Comparison of ENCODE assay signal across 8 cellular contexts in the genomic region with DNA sequence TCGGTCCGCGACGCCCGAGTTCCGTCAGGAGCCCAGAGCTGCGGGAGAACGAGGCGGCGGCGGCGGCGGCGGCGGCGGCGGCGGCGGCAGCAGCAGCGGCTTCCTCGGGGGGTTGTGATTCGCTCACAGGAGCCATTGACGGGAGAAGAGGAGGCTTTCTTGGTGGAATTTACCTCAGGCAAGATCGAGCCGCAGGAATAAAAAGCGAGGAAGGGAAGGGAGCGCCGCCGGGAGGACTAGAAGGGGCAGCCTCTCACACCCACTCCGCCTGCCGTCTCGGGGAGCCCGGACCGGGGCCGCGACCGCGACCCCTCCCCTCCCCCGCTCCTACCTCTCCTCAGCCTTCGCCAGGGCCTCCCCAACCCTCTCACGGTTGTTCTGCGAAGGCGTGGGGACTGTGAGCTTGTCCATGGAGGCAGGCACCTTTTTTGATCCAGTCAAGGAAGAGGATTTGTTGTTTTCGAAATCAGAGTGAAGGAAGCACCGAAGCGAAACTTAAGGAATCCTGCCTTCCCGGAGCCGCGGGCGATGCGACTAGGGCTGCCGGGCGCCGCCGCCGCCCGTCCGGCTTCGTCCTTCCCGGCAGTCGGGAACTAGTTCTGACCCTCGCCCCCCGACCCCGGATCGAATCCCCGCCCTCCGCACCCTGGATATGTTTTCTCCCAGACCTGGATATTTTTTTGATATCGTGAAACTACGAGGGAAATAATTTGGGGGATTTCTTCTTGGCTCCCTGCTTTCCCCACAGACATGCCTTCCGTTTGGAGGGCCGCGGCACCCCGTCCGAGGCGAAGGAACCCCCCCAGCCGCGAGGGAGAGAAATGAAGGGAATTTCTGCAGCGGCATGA. TPM values are rescaled to one million over a fixed set of nuclear protein-coding genes. Genes with fewer than 3 reads are reported as not detected.
DNase-seq lines count a peak whose midpoint lies in the region; ATAC-seq, FAIRE-seq and TF ChIP-seq lines count a peak whose summit lies in the region.

No MANE protein-coding gene starts in this region.

- H3K9me3 ChIP-seq in BLaER1, result no peaks in the 10 kb centered on the region
- H3K9me3 ChIP-seq in GM12878 (replicated peaks; ENCODE audit: control insufficient read depth, insufficient read depth, low read length), result no peaks in the 10 kb centered on the region
- no peaks in the 10 kb centered on the region for H3K9me3 ChIP-seq in iPS-15b (ENCODE audit: control insufficient read depth, insufficient read depth, low read length)
- H3K9me3 ChIP-seq in sigmoid colon, result no peaks in the 10 kb centered on the region

- H3K4me2 ChIP-seq in BLaER1 (peak overlapping the region; percentile 87), GM12878 (ENCODE audit: control insufficient read depth, insufficient read depth) (peak overlapping the region; percentile 47)

- H3K36me3 ChIP-seq in BLaER1 (no peaks in the 10 kb centered on the region), GM12878 (ENCODE audit: control insufficient read depth in 2 of 2, insufficient read depth in 2 of 2, low read length in 1 of 2) (no peaks in the 10 kb centered on the region), iPS-15b (ENCODE audit: control insufficient read depth, insufficient read depth, low read length) (no peaks in the 10 kb centered on the region), sigmoid colon (no peaks in the 10 kb centered on the region)

- under 1% methylated on average over 54 of the region's 78 CpGs for WGBS in GM12878 (ENCODE audit: insufficient coverage, insufficient replicate concordance, low lambda C conversion rate, missing lambda C conversion rate)
- 0 to 1% methylated on average over 78 of the region's 78 CpGs for WGBS in sigmoid colon, 2 donors

- in situ Hi-C loops in GM12878 (cut with MboI), result no loop called here

- H3K9ac ChIP-seq in BLaER1 (peak overlapping the region; percentile 87), GM12878 (ENCODE audit: control insufficient read depth, insufficient read depth, low read length) (peak overlapping the region; percentile 81), iPS-15b (ENCODE audit: low read depth, low read length) (peak overlapping the region; percentile 66)

- ATAC-seq in GM19395 (IDR thresholded peaks at IDR 0.05; ENCODE audit: unreplicated experiment) (peak; percentile 23), HG03520 (IDR thresholded peaks at IDR 0.05; ENCODE audit: unreplicated experiment) (peak; percentile 16), GM12878 (peak; percentile 48)

- peak in 4 of 5 donors; percentile 27 to 36 (median 34) for DNase-seq in T-helper 1 cell
- DNase-seq in GM12878 (ENCODE audit: low read depth, low spot score), result no peak
- peak; percentile 75 for DNase-seq in sigmoid colon
- no peak for DNase-seq in T1000 (lab: John Stamatoyannopoulos, UW)

- H4K20me1 ChIP-seq in BLaER1 (peaks cover 41% of the 10 kb centered on the region), GM12878 (ENCODE audit: control insufficient read depth, insufficient read depth) (no peaks in the 10 kb centered on the region)

- no peak for TF ChIP-seq RAD21 in GM12878 (IDR thresholded peaks at IDR 0.05; ENCODE audit: insufficient read depth, low read depth, low read length)

- TSS peak; percentile 77 for BruUV-seq in GM12878 (replicated peaks; lab: Mats Ljungman, UMichigan)

- H3K4me3 ChIP-seq in BLaER1 (peak overlapping the region; percentile 83), GM12878 (peak overlapping the region; percentile 76), iPS-15b (ENCODE audit: low read depth, low read length) (peak overlapping the region; percentile 93), sigmoid colon (peak overlapping the region; percentile 84 to 98 (median 92))

- H3K4me1 ChIP-seq in BLaER1 (peaks cover 19% of the 10 kb centered on the region), GM12878 (ENCODE audit: control insufficient read depth, insufficient read depth, low read length) (peaks cover 5% of the 10 kb centered on the region), iPS-15b (ENCODE audit: control insufficient read depth, insufficient read depth, low read length) (no peaks in the 10 kb centered on the region), sigmoid colon (peaks cover 0 to 40% (median 29%) of the 10 kb centered on the region in 4 donors)

- intact Hi-C loops in GM12878 (cut with micrococcal nuclease; ENCODE audit: unreplicated experiment), result loop anchor here (5.0 to 10.0 kb wide), 2 partner anchors 109 to 1512 kb away; partner anchors contain the start of genes CLK1 and NOP58
- intact Hi-C loops in sigmoid colon (cut with DNase I), result loop anchor here (2.0 to 10.0 kb wide), 4 partner anchors 116 to 638 kb away; partner anchors contain the start of genes FAM117B and NBEAL1

- SMC1A ChIA-PET in GM12878 (lab: Charles Lee; ENCODE audit: uncharacterized antibody, unreplicated experiment), result interaction anchor here (0.6 to 0.9 kb wide), 2 partner anchors 82 to 101 kb away, joined by 3 read pairs; no protein-coding TSS in a partner anchor

- TF ChIP-seq CTCF in GM12878 (IDR thresholded peaks at IDR 0.05 in 2 of 3, conservative IDR thresholded peaks at IDR 0.05 in 1 of 3; ENCODE audit: control insufficient read depth in 2 of 3, extremely low read depth in 1 of 3, insufficient read depth in 1 of 3, low read depth in 3 of 3, low read length in 3 of 3) (no peak), sigmoid colon (IDR thresholded peaks at IDR 0.05) (no peak)

- TF ChIP-seq EP300 in GM12878 (IDR thresholded peaks at IDR 0.05; ENCODE audit: borderline replicate concordance in 1 of 2, control insufficient read depth in 1 of 2, low read depth in 2 of 2, low read length in 2 of 2) (no peak), sigmoid colon (IDR thresholded peaks at IDR 0.05) (no peak)

- H3K79me2 ChIP-seq in GM12878 (ENCODE audit: control insufficient read depth, insufficient read depth, low read length), result peaks cover 55% of the 10 kb centered on the region

- peaks cover 49% of the 10 kb centered on the region for H3K27me3 ChIP-seq in BLaER1
- H3K27me3 ChIP-seq in GM12878 (replicated peaks in 1 of 2; ENCODE audit: control insufficient read depth in 2 of 2, insufficient read depth in 2 of 2, low read length in 1 of 2), result no peaks in the 10 kb centered on the region
- no peaks in the 10 kb centered on the region for H3K27me3 ChIP-seq in iPS-15b (ENCODE audit: control insufficient read depth, insufficient read depth, low read length)
- no peaks in the 10 kb centered on the region for H3K27me3 ChIP-seq in sigmoid colon

- no peak for FAIRE-seq in GM12878 (lab: Jason Lieb, UNC)

- RAD21 ChIA-PET in GM12878 (lab: Charles Lee; ENCODE audit: unreplicated experiment), result interaction anchor here (0.9 kb wide), 1 partner anchor 106 kb away, joined by 3 read pairs; no protein-coding TSS in a partner anchor

- peak overlapping the region; percentile 66 for H2AFZ ChIP-seq in GM12878 (ENCODE audit: control insufficient read depth, low read depth, low read length)

- TF ChIP-seq POLR2A in GM12878 (IDR thresholded peaks at IDR 0.05; ENCODE audit: low read depth, low read length) (no peak; the same call in 1 of the 2 replicates), sigmoid colon (IDR thresholded peaks at IDR 0.05) (no peak)

- POLR2A ChIA-PET in GM12878 (lab: Charles Lee), result interaction anchor here (0.7 kb wide), 1 partner anchor 517 kb away, joined by 4 read pairs; no protein-coding TSS in a partner anchor

- CTCF ChIA-PET in GM12878 (lab: Yijun Ruan, JAX), result interaction anchor here (1.0 kb wide), 1 partner anchor 11 kb away, joined by 3 read pairs; no protein-coding TSS in a partner anchor

- H3K27ac ChIP-seq in BLaER1, result peak overlapping the region; percentile 79
- H3K27ac ChIP-seq in GM12878 (ENCODE audit: control insufficient read depth, insufficient read depth), result peak overlapping the region; percentile 75
- H3K27ac ChIP-seq in sigmoid colon, result peak overlapping the region; percentile 97 to 99 (median 98)

TF ChIP-seq in GM12878, 131 proteins besides CTCF, POLR2A, EP300 and RAD21 (continues in another document):
- TF ChIP-seq IKZF1 (conservative IDR thresholded peaks at IDR 0.05), result peak; percentile 44
- TF ChIP-seq SMAD5 (IDR thresholded peaks at IDR 0.05; ENCODE audit: low read depth), result 0 out of 2 replicates have a peak, but pooled peaks have one; percentile 7
- peak; percentile 31 for TF ChIP-seq RUNX3 (IDR thresholded peaks at IDR 0.05; ENCODE audit: low read length)
- TF ChIP-seq, protein P1, sequence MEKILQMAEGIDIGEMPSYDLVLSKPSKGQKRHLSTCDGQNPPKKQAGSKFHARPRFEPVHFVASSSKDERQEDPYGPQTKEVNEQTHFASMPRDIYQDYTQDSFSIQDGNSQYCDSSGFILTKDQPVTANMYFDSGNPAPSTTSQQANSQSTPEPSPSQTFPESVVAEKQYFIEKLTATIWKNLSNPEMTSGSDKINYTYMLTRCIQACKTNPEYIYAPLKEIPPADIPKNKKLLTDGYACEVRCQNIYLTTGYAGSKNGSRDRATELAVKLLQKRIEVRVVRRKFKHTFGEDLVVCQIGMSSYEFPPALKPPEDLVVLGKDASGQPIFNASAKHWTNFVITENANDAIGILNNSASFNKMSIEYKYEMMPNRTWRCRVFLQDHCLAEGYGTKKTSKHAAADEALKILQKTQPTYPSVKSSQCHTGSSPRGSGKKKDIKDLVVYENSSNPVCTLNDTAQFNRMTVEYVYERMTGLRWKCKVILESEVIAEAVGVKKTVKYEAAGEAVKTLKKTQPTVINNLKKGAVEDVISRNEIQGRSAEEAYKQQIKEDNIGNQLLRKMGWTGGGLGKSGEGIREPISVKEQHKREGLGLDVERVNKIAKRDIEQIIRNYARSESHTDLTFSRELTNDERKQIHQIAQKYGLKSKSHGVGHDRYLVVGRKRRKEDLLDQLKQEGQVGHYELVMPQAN (conservative IDR thresholded peaks at IDR 0.05), result 0 out of 2 replicates have a peak, but pooled peaks have one; percentile 16
- 0 out of 2 replicates have a peak, but pooled peaks have one; percentile 23 for TF ChIP-seq MXI1 (IDR thresholded peaks at IDR 0.05; ENCODE audit: low read depth, low read length)

RNA-seq across cellular contexts. Expression of gene BMPR2, which starts 0.6 kb away (rescaled TPM):
- 51.2 and 52.0 TPM in 2 replicates for total RNA-seq in GM12878 (2013; cell fraction: nucleolus; rRNA removed)
- 6.0 and 7.0 TPM in 2 replicates for total RNA-seq in GM12878 (2014; rRNA removed)
- total RNA-seq in GM12878 (2014; rRNA removed; fragmentation: Illumina TruSeq; extraction: Trizol), result 9.3 and 10.4 TPM in 2 replicates
- total RNA-seq in GM12878 (2021), result 15.6 and 15.7 TPM in 2 replicates
- 6.6 TPM for polyA plus RNA-seq in GM12878 (2011; ENCODE audit: low read depth)
- 33.0 and 34.5 TPM in 2 replicates for polyA plus RNA-seq in GM12878 (2011; rRNA removed)
- 14.7 and 22.6 TPM in 2 replicates for polyA plus RNA-seq in GM12878 (2011; cell fraction: cytosol; rRNA removed)
- 9.9 and 11.8 TPM in 2 replicates for polyA plus RNA-seq in GM12878 (2011; cell fraction: nucleus; rRNA removed)
- 7.2 and 10.4 TPM in 2 replicates for polyA plus RNA-seq in GM12878 (2012)
- polyA plus RNA-seq in GM12878 (2014; fragmentation: Illumina TruSeq; extraction: Trizol), result 14.8 and 19.5 TPM in 2 replicates
- 1 to 10 TPM; 2.4 to 3.4 TPM for polyA plus RNA-seq in GM12878 (2014; fragmentation: Nextera tagmentation; extraction: Ambion mirVana)
- 5.9 and 6.1 TPM in 2 replicates for polyA plus RNA-seq in GM12878 (2014; rRNA removed)
- polyA plus RNA-seq in GM12878 (2016; fragmentation: Nextera tagmentation; extraction: Ambion mirVana), result 1 to 10 TPM; 6.5 to 7.8 TPM
- 51.6 and 107 TPM in 2 replicates for polyA minus RNA-seq in GM12878 (2011; rRNA and poly(A)+ RNA removed)
- polyA minus RNA-seq in GM12878 (2011; cell fraction: cytosol; rRNA and poly(A)+ RNA removed), result 25.5 and 29.5 TPM in 2 replicates
- 10.2 and 12.0 TPM in 2 replicates for polyA minus RNA-seq in GM12878 (2011; cell fraction: nucleus; rRNA and poly(A)+ RNA removed)
- total RNA-seq in sigmoid colon, result 10 to 100 TPM; 49.9 to 74.9 (median 63.3) TPM
- 1 to 10 TPM; 2.5 to 9.1 (median 4.2) TPM for polyA plus RNA-seq in sigmoid colon

Comparison
In these comparisons a context has a peak if more than half of its experiments do, and no peak if none do; other contexts are left out.
1. DNase-seq: peak in T-helper 1 cell (4 of 5) and sigmoid colon (single experiment); none in GM12878 (single experiment) and T1000 (single experiment).
2. Peak in every context shown above with its lines, with median percentiles within 50 percentile points of each other: H3K27ac ChIP-seq, H3K4me3 ChIP-seq, H3K9ac ChIP-seq and ATAC-seq.